ENCODE assay signal across 9 cellular contexts in the genomic region with DNA sequence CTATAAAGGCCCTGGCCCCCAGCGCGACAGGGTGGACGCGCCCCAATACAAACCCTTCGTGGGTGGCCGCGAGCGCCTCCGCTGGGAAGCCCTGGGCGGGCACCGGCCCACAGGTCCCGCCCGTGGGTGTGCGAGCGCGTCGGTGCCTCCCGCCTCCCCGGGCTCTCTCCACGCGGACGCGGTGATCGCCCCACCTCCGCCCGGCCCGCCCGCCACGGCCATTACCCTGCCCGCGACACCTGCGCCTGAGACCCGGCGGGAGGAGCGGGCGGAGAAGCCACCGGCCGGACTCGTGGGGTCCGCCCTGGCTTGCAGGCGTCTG.
DNase-seq lines count a peak whose midpoint lies in the region; ATAC-seq and TF ChIP-seq lines count a peak whose summit lies in the region.
"Had no signal": no experiment of that assay in that cellular context is flagged by ENCODE, and none has a peak within 500 bp of the region (broad histone marks: within the 10 kb centered on the region; RNA-seq: fewer than 3 reads in every experiment).

No MANE protein-coding gene starts in this region.

- no peaks in the 10 kb centered on the region for H3K36me3 Mint-ChIP-seq in activated T-cell treated with anti-CD3 and anti-CD28 coated beads, Interleukin-2, amount 50 U/mL, for 4 hours (ENCODE audit: insufficient read depth)
- peaks cover 4% of the 10 kb centered on the region for H3K36me3 Mint-ChIP-seq in memory B cell

- peaks cover 25% of the 10 kb centered on the region for H3K4me1 Mint-ChIP-seq in activated T-cell treated with anti-CD3 and anti-CD28 coated beads, Interleukin-2, amount 50 U/mL, for 4 hours (ENCODE audit: low read depth)
- peaks cover 26% of the 10 kb centered on the region for H3K4me1 Mint-ChIP-seq in memory B cell

- no peak for TF ChIP-seq EP300 in transverse colon (IDR thresholded peaks at IDR 0.05; ENCODE audit: low read depth)

- no peak for TF ChIP-seq POLR2A in transverse colon (IDR thresholded peaks at IDR 0.05)

- H3K4me3 ChIP-seq in colonic mucosa (peak overlapping the region; percentile 42), transverse colon (peak overlapping the region in 3 of 4 donors; percentile 22 to 52 (median 38))

- in situ Hi-C loops in transverse colon (cut with MboI; ENCODE audit: low pct_ligation_motif_present in 1 of 4, low pct_unique_long_range_greater_than_20kb in 1 of 4, low sequenced_read_pairs in 3 of 4): no loop called here

- no peaks in the 10 kb centered on the region for H3K9me3 Mint-ChIP-seq in activated T-cell treated with anti-CD3 and anti-CD28 coated beads, Interleukin-2, amount 50 U/mL, for 4 hours
- H3K9me3 Mint-ChIP-seq in memory B cell: no peaks in the 10 kb centered on the region

- H3K9ac ChIP-seq in colonic mucosa (ENCODE audit: low read depth in 2 of 2, low read length in 2 of 2): no peak overlapping the region

- peak overlapping the region; percentile 69 for H3K4me3 Mint-ChIP-seq in activated T-cell treated with anti-CD3 and anti-CD28 coated beads, Interleukin-2, amount 50 U/mL, for 4 hours
- H3K4me3 Mint-ChIP-seq in memory B cell: peak overlapping the region; percentile 71

- TF ChIP-seq CTCF in colonic mucosa (IDR thresholded peaks at IDR 0.05) (no peak), transverse colon (IDR thresholded peaks at IDR 0.05) (no peak)

- peaks cover 73% of the 10 kb centered on the region for H3K27me3 Mint-ChIP-seq in activated T-cell treated with anti-CD3 and anti-CD28 coated beads, Interleukin-2, amount 50 U/mL, for 4 hours (ENCODE audit: low read depth)
- H3K27me3 Mint-ChIP-seq in memory B cell: peaks cover 49% of the 10 kb centered on the region

- H3K27ac ChIP-seq in colonic mucosa (no peak overlapping the region), transverse colon (no peak overlapping the region)

- H3K36me3 ChIP-seq in colonic mucosa (no peaks in the 10 kb centered on the region), transverse colon (no peaks in the 10 kb centered on the region)

- H3K27ac Mint-ChIP-seq in memory B cell: no peak overlapping the region

- H3K27me3 ChIP-seq in colonic mucosa (peaks cover 61% of the 10 kb centered on the region), transverse colon (peaks cover 99% of the 10 kb centered on the region)

- H3K4me1 ChIP-seq in colonic mucosa: peaks cover 19% of the 10 kb centered on the region
- H3K4me1 ChIP-seq in transverse colon: peaks cover 18 to 42% (median 36%) of the 10 kb centered on the region in 4 donors

- WGBS in transverse colon (ENCODE audit: low coverage in 1 of 2), 2 donors: 2% methylated on average over 21 of the region's 41 CpGs; no CpG with 5 or more reads in 1 of the 2 donors

- H3K9me3 ChIP-seq in colonic mucosa: no peaks in the 10 kb centered on the region
- no peaks in the 10 kb centered on the region for H3K9me3 ChIP-seq in transverse colon

- DNase-seq in activated T-cell treated with anti-CD3 and anti-CD28 coated beads, Interleukin-2, amount 50 U/mL, for 4 hours: no peak
- DNase-seq in activated T-cell treated with anti-CD3 and anti-CD28 coated beads, Interleukin-2, amount 50 U/mL, for 1 hour: no peak
- no peak for DNase-seq in colonic mucosa
- DNase-seq in memory B cell (ENCODE audit: low spot score in 2 of 2): no peak
- no peak for DNase-seq in transverse colon
- DNase-seq in HT-29 (ENCODE audit: low spot score): no peak
- DNase-seq in NCI-H510A (lab: John Stamatoyannopoulos, UW): no peak
- DNase-seq: stimulated activated CD4-positive, alpha-beta T cell treated with anti-CD3 and anti-CD28 coated beads, Interleukin-2, amount 100 ng/mL, for 48 hours had no signal

- intact Hi-C loops in colonic mucosa (cut with DNase I): no loop called here
- intact Hi-C loops in transverse colon (cut with DNase I; ENCODE audit: low total_unique reads): no loop called here

- ATAC-seq in activated T-cell treated with anti-CD3 and anti-CD28 coated beads, Interleukin-2, amount 50 U/mL, for 4 hours: peak in 1 of 2 donors; percentile 6
- ATAC-seq in memory B cell (ENCODE audit: low read depth) (peak; percentile 11), HG02678 (IDR thresholded peaks at IDR 0.05; ENCODE audit: unreplicated experiment) (no peak)
